Comparison of ENCODE assay signal across 8 cellular contexts in genomic region chr17:15780188-15780587, GRCh38. TPM values are rescaled to one million over a fixed set of nuclear protein-coding genes. Genes with fewer than 3 reads are reported as not detected.
"Had no signal": no experiment of that assay in that cellular context is flagged by ENCODE, and none has a peak within 500 bp of the region (broad histone marks: within the 10 kb centered on the region; RNA-seq: fewer than 3 reads in every experiment).

No MANE protein-coding gene starts in this region.

- DNase-seq: H9, HCEC 1CT, KBM-7 had no signal

- FAIRE-seq: H1, H54 had no signal

- ATAC-seq: GM23338 had no signal

RNA-seq across cellular contexts. Expression of gene TBC1D26, which starts 48.1 kb away (rescaled TPM):
- total RNA-seq: HT-29 had no signal
- polyA plus RNA-seq: IgD-negative memory B cell had no signal
